In the genomic region with DNA sequence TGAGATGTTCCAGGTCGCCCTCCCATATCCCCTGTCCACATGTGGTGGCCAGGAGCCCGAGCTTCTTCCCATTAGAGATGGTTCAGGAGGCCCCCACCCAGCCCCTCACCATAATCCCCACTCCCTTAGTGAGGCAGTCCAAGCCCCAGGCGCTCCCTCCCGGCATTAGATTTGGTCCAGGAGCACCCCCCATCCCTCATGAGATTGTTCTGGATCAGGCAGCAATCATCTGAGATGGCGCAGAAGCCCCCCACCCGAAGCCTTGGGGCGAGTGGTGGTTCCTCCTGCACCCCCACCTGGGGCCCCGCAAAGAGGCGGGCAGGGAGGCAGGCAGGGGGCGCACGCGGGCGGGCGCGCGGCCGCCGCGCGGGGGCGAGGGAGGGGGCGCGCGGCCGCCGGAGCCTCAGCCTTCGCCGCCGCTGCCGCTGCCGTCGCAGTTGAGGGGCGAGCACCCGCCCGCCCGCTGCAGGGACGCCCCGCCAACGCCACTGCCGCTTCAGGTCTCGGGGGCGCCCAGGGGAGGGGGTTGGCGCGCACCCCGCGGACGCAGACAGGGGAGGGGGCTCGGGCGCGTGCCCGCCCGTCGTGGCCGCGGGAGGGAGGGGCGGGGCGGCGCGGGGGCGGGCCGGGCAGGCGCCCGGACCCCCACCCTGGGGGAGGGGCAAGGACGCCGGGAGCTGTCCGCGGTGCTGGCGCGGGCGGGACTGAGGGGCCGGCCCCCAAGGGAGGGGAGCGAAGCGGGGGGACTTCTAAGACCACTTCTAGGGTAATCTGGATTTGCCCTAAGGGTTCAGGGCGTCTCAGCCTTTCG, we compare ENCODE assay signal across 8 cellular contexts. TPM values are rescaled to one million over a fixed set of nuclear protein-coding genes. Genes with fewer than 3 reads are reported as not detected.
A peak's percentile ranks its signal among the peaks of the same experiment; 100 is the strongest.
DNase-seq lines count a peak whose midpoint lies in the region; ATAC-seq and TF ChIP-seq lines count a peak whose summit lies in the region.

No MANE protein-coding gene starts in this region.

- H3K4me3 Mint-ChIP-seq in effector memory CD8-positive, alpha-beta T cell: peak overlapping the region; percentile 63 to 73

- ATAC-seq in SK-N-SH treated with all-trans-retinoic acid at 6 μM for 48 hours (peak; percentile 14; the same call in 1 of the 3 replicates), psoas muscle (no peak), HG03280 (IDR thresholded peaks at IDR 0.05; ENCODE audit: unreplicated experiment) (no peak)
- peak; percentile 14 for ATAC-seq in effector memory CD8-positive, alpha-beta T cell (replicated peaks)

- H3K4me1 Mint-ChIP-seq in effector memory CD8-positive, alpha-beta T cell (ENCODE audit: low read depth in 2 of 2): peaks cover 4 to 23% of the 10 kb centered on the region in 2 donors

- 4 to 9% (median 5%) methylated on average over 10 to 67 of the region's 75 CpGs for WGBS in psoas muscle, 3 donors

- intact Hi-C loops in psoas muscle (cut with DNase I): loop anchor here in 1 of 2 donors (5.0 kb wide), 1 partner anchor 67 kb away; no protein-coding TSS in a partner anchor

- no peaks in the 10 kb centered on the region for H3K9me3 Mint-ChIP-seq in effector memory CD8-positive, alpha-beta T cell

- peak; percentile 18 to 30 for DNase-seq in stimulated activated CD4-positive, alpha-beta T cell treated with anti-CD3 and anti-CD28 coated beads, Interleukin-2, amount 100 ng/mL, for 24 hours
- DNase-seq in stimulated activated CD4-positive, alpha-beta T cell treated with anti-CD3 and anti-CD28 coated beads, Interleukin-4, amount 100 ng/mL, for 24 hours: no peak
- DNase-seq in effector memory CD8-positive, alpha-beta T cell: peak in 1 of 3 experiments; percentile 6
- DNase-seq in psoas muscle: no peak
- no peak for DNase-seq in NCI-H226
- no peak for DNase-seq in SKM-1 treated with dmso at 0.1 percent for 144 hours (lab: John Stamatoyannopoulos, UW; ENCODE audit: unreplicated experiment)

- H3K36me3 Mint-ChIP-seq in effector memory CD8-positive, alpha-beta T cell (ENCODE audit: insufficient read depth): no peaks in the 10 kb centered on the region

- no peaks in the 10 kb centered on the region for H3K27me3 ChIP-seq in psoas muscle (ENCODE audit: insufficient read depth in 3 of 3, low read length in 2 of 3)

- no peaks in the 10 kb centered on the region for H3K9me3 ChIP-seq in psoas muscle

- no peaks in the 10 kb centered on the region for H3K4me1 ChIP-seq in psoas muscle

- peaks cover 32 to 36% of the 10 kb centered on the region in 2 donors for H3K27me3 Mint-ChIP-seq in effector memory CD8-positive, alpha-beta T cell

- peak overlapping the region in 1 of 2 donors; percentile 20 for H3K27ac Mint-ChIP-seq in effector memory CD8-positive, alpha-beta T cell

- TF ChIP-seq CTCF in psoas muscle (IDR thresholded peaks at IDR 0.05): peak; percentile 11

- H3K36me3 ChIP-seq in psoas muscle (ENCODE audit: insufficient read depth in 1 of 2, low read depth in 1 of 2): no peaks in the 10 kb centered on the region

- H3K27ac ChIP-seq in psoas muscle: no peak overlapping the region

- H3K4me3 ChIP-seq in psoas muscle: peak overlapping the region; percentile 12

TF ChIP-seq in SK-N-SH treated with all-trans-retinoic acid at 6 μM for 48 hours, 23 proteins besides CTCF, POLR2A, EP300 and RAD21:
- no peak for TF ChIP-seq ZFP30 (CRISPR knock-in tag; IDR thresholded peaks at IDR 0.05)
- TF ChIP-seq RARB (CRISPR knock-in tag; IDR thresholded peaks at IDR 0.05): no peak
- TF ChIP-seq, protein P1, sequence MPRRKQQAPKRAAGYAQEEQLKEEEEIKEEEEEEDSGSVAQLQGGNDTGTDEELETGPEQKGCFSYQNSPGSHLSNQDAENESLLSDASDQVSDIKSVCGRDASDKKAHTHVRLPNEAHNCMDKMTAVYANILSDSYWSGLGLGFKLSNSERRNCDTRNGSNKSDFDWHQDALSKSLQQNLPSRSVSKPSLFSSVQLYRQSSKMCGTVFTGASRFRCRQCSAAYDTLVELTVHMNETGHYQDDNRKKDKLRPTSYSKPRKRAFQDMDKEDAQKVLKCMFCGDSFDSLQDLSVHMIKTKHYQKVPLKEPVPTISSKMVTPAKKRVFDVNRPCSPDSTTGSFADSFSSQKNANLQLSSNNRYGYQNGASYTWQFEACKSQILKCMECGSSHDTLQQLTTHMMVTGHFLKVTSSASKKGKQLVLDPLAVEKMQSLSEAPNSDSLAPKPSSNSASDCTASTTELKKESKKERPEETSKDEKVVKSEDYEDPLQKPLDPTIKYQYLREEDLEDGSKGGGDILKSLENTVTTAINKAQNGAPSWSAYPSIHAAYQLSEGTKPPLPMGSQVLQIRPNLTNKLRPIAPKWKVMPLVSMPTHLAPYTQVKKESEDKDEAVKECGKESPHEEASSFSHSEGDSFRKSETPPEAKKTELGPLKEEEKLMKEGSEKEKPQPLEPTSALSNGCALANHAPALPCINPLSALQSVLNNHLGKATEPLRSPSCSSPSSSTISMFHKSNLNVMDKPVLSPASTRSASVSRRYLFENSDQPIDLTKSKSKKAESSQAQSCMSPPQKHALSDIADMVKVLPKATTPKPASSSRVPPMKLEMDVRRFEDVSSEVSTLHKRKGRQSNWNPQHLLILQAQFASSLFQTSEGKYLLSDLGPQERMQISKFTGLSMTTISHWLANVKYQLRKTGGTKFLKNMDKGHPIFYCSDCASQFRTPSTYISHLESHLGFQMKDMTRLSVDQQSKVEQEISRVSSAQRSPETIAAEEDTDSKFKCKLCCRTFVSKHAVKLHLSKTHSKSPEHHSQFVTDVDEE (CRISPR knock-in tag; IDR thresholded peaks at IDR 0.05): no peak
- no peak for TF ChIP-seq CSDC2 (CRISPR knock-in tag; IDR thresholded peaks at IDR 0.05)
- TF ChIP-seq SNAI2 (CRISPR knock-in tag; IDR thresholded peaks at IDR 0.05): no peak
- TF ChIP-seq CREB5 (CRISPR knock-in tag; IDR thresholded peaks at IDR 0.05; ENCODE audit: low read depth): no peak
- TF ChIP-seq ZC3H10 (CRISPR knock-in tag; IDR thresholded peaks at IDR 0.05): no peak
- TF ChIP-seq TCF4 (CRISPR knock-in tag; IDR thresholded peaks at IDR 0.05; ENCODE audit: borderline replicate concordance): no peak
- TF ChIP-seq PATZ1 (CRISPR knock-in tag; IDR thresholded peaks at IDR 0.05; ENCODE audit: borderline replicate concordance): no peak
- TF ChIP-seq CSRNP3 (CRISPR knock-in tag; IDR thresholded peaks at IDR 0.05): no peak
- TF ChIP-seq TOX (CRISPR knock-in tag; IDR thresholded peaks at IDR 0.05; ENCODE audit: borderline replicate concordance): no peak
- TF ChIP-seq ZNF565 (CRISPR knock-in tag; conservative IDR thresholded peaks at IDR 0.05; ENCODE audit: low read depth): no peak

RNA-seq across cellular contexts. Expression of gene SHKBP1, which starts 46.4 kb away (rescaled TPM):
- total RNA-seq in psoas muscle: 10 to 100 TPM; 12.4 to 17.4 (median 16.1) TPM
- 10 to 100 TPM; 14.0 to 21.7 (median 20.3) TPM for polyA plus RNA-seq in psoas muscle

Comparison
In these comparisons a context has a peak if more than half of its experiments do, and no peak if none do; other contexts are left out.
1. DNase-seq: peak in stimulated activated CD4-positive, alpha-beta T cell treated with anti-CD3 and anti-CD28 coated beads, Interleukin-2, amount 100 ng/mL, for 24 hours (2 of 2); none in stimulated activated CD4-positive, alpha-beta T cell treated with anti-CD3 and anti-CD28 coated beads, Interleukin-4, amount 100 ng/mL, for 24 hours (single experiment), psoas muscle (0 of 2), NCI-H226 (single experiment) and SKM-1 treated with dmso at 0.1 percent for 144 hours (single experiment).
2. ATAC-seq: peak in SK-N-SH treated with all-trans-retinoic acid at 6 μM for 48 hours (single experiment) and effector memory CD8-positive, alpha-beta T cell (single experiment); none in psoas muscle (0 of 4) and HG03280 (single experiment).